Comparison of ENCODE assay signal across 9 cellular contexts in the genomic region with DNA sequence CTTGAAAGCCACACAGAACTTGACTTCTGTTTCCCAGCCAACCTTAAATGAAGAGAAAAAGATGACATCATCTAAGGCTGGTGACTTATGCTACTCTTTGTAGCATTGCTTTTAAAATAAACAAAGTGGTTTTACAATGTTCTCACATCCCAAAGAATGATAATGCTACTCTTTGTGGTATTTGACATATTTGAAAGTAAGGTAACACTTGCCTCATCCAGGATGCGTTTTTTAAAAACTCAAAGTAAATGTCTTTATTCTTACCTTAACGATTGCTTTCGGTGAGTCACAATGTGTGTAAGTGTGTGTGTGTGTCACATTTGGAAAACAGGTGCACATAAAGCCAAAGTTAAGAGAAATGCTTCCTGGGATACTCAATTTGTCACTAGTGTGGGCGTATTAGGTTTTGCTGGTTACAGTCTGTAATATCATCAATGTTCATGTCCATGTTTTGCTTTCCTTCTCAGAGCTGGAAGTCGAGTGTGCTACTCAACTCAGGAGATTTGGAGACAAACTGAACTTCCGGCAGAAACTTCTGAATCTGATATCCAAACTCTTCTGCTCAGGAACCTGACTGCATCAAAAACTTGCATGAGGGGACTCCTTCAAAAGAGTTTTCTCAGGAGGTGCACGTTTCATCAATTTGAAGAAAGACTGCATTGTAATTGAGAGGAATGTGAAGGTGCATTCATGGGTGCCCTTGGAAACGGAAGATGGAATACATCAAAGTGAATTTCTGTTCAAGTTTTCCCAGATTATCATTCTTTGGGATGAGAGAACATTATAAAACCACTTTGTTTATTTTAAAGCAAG. TPM values are rescaled to one million over a fixed set of nuclear protein-coding genes. Genes with fewer than 3 reads are reported as not detected.
DNase-seq lines count a peak whose midpoint lies in the region; TF ChIP-seq lines count a peak whose summit lies in the region.
"Had no signal": no experiment of that assay in that cellular context is flagged by ENCODE, and none has a peak within 500 bp of the region (broad histone marks: within the 10 kb centered on the region; RNA-seq: fewer than 3 reads in every experiment).

No MANE protein-coding gene starts in this region.

- no peak overlapping the region for H3K4me3 ChIP-seq in MM.1S (ENCODE audit: low read length)

- H3K9ac ChIP-seq in MM.1S (ENCODE audit: low read length) = no peak overlapping the region

- no peaks in the 10 kb centered on the region for H3F3A ChIP-seq in MM.1S (ENCODE audit: insufficient read depth, low read length)

- no peaks in the 10 kb centered on the region for H3K9me3 Mint-ChIP-seq in chondrocyte (ENCODE audit: low read depth)
- H3K9me3 Mint-ChIP-seq in neural crest cell = no peaks in the 10 kb centered on the region

- no peak overlapping the region for H2AFZ ChIP-seq in MM.1S (ENCODE audit: low read length)

- H3K9me2 ChIP-seq in MM.1S (replicated peaks; ENCODE audit: insufficient read depth, low read length) = no peaks in the 10 kb centered on the region

- H3K36me3 Mint-ChIP-seq in chondrocyte (ENCODE audit: low read depth) = peaks cover 11% of the 10 kb centered on the region
- peaks cover 11% of the 10 kb centered on the region for H3K36me3 Mint-ChIP-seq in neural crest cell (ENCODE audit: low read depth)

- H3K4me2 ChIP-seq in MM.1S (ENCODE audit: low read depth, low read length) = no peak overlapping the region

- no peaks in the 10 kb centered on the region for H3K27me3 ChIP-seq in MM.1S (replicated peaks; ENCODE audit: insufficient read depth, low read length)
- H3K27me3 ChIP-seq: SJCRH30 had no signal

- TF ChIP-seq CTCF in chondrocyte (IDR thresholded peaks at IDR 0.05) (no peak), neural crest cell (conservative IDR thresholded peaks at IDR 0.05) (no peak), MM.1S (IDR thresholded peaks at IDR 0.05; ENCODE audit: low read length) (no peak)

- no peaks in the 10 kb centered on the region for H3K36me3 ChIP-seq in MM.1S (replicated peaks; ENCODE audit: insufficient read depth, low read length)
- H3K36me3 ChIP-seq: SJCRH30 had no signal

- H3K4me3 Mint-ChIP-seq in chondrocyte (ENCODE audit: unreplicated experiment) (peak overlapping the region; percentile 84), neural crest cell (peak overlapping the region; percentile 13)

- H3K27me3 Mint-ChIP-seq in chondrocyte (ENCODE audit: low read depth) (peaks cover 2% of the 10 kb centered on the region), neural crest cell (ENCODE audit: low read depth) (peaks cover 92% of the 10 kb centered on the region)

- H3K27ac ChIP-seq in MM.1S (ENCODE audit: low read length) = no peak overlapping the region
- H3K27ac ChIP-seq: SJCRH30 had no signal

- H3K4me1 ChIP-seq in MM.1S (ENCODE audit: low read length) = 0 out of 2 replicates have a peak, but pooled peaks cover 5% of the 10 kb centered on the region

- no peaks in the 10 kb centered on the region for H3K9me3 ChIP-seq in MM.1S (replicated peaks; ENCODE audit: insufficient read depth, low read length)
- H3K9me3 ChIP-seq: SJCRH30 had no signal

- peaks cover 42% of the 10 kb centered on the region for H3K4me1 Mint-ChIP-seq in chondrocyte (ENCODE audit: low read depth)
- H3K4me1 Mint-ChIP-seq in neural crest cell = peaks cover 33% of the 10 kb centered on the region

- H3K27ac Mint-ChIP-seq in chondrocyte (ENCODE audit: unreplicated experiment) (peak overlapping the region; percentile 75), neural crest cell (ENCODE audit: unreplicated experiment) (no peak overlapping the region)

- H3K79me2 ChIP-seq in MM.1S (ENCODE audit: low read length) = no peaks in the 10 kb centered on the region; the same call in 1 of the 2 replicates

- DNase-seq in NCI-H2196 (lab: John Stamatoyannopoulos, UW; ENCODE audit: unreplicated experiment) (peak; percentile 9), NCI-H2196 treated with DMSO at 0.1 percent for 48 hours (lab: John Stamatoyannopoulos, UW; ENCODE audit: unreplicated experiment) (no peak), NCI-H1048 (lab: John Stamatoyannopoulos, UW) (peak; percentile 16), chondrocyte (ENCODE audit: low spot score) (no peak), neural crest cell (ENCODE audit: low read depth, low spot score) (no peak), NCI-H2029 treated with DMSO at 0.1 percent for 48 hours (lab: John Stamatoyannopoulos, UW) (no peak), MM.1S (no peak), GM19238 (ENCODE audit: insufficient read length, low spot score) (no peak)

- no peaks in the 10 kb centered on the region for H4K20me1 ChIP-seq in MM.1S (ENCODE audit: insufficient read depth, low read length)

RNA-seq across cellular contexts. Expression of a gene that starts 2.6 kb away (rescaled TPM):
- 4.1 to 9.9 TPM (median 8.0 TPM) in 3 replicates for total RNA-seq in chondrocyte
- 4.2 and 4.6 TPM in 2 replicates for total RNA-seq in neural crest cell

Comparison
In these comparisons a context has a peak if more than half of its experiments do, and no peak if none do; other contexts are left out.
1. DNase-seq: peak in NCI-H2196 (single experiment) and NCI-H1048 (single experiment); none in NCI-H2196 treated with DMSO at 0.1 percent for 48 hours (single experiment), chondrocyte (single experiment), neural crest cell (single experiment), NCI-H2029 treated with DMSO at 0.1 percent for 48 hours (single experiment), MM.1S (single experiment) and GM19238 (single experiment).